ENCODE assay signal across 8 cellular contexts in the genomic region with DNA sequence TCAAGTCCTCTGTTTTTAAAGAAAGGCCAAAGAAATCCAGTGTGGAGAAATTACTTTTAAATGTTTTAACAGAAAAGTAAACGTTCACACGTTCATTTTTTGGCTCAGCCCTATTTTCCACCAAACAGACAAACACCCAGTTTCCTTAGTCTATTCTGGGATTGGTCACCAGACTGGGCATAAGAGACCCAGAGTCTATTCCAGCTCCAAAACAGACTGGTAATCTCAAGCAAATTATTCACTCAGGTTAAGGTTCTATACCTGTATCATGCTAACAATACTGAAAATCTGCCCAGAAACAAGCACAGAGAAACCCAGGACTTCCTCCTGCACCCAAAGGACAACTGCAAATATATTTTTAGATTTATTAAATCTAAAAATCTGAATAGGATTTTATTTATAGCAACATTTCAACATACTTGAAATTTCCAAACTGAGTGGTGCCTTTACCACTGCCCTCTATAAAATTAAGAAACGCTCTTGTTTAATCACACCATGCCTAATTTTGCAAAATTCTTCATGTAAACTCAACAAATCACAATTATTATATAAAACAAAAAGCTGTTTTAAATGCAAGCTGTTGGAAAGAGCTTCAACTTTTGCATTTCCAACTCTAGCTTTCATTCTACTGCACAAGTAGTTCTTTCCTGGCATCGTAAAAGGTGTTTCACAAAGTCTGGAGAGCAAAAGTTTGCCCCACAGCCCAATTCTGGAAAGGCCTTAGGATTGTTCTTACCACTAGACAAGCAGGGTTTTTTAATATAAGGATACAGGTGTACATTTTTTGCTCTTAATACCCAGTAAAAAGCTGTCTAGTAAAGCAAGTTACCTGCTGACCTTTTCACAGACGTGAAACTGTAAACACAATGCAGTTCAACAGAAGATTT. TPM values are rescaled to one million over a fixed set of nuclear protein-coding genes. Genes with fewer than 3 reads are reported as not detected.
DNase-seq lines count a peak whose midpoint lies in the region; ATAC-seq and FAIRE-seq lines count a peak whose summit lies in the region.

No MANE protein-coding gene starts in this region.

- H3K4me1 ChIP-seq in ES-I3 (ENCODE audit: insufficient read depth, low read length) (no peaks in the 10 kb centered on the region), HUES64 (ENCODE audit: insufficient read depth, low read length) (no peaks in the 10 kb centered on the region), ectodermal cell (ENCODE audit: control insufficient read depth, insufficient read depth, low read length) (no peaks in the 10 kb centered on the region), neuron (ENCODE audit: insufficient read depth, low read length) (no peaks in the 10 kb centered on the region)

- H3K27me3 ChIP-seq in HUES64 (ENCODE audit: insufficient read depth, low read length), result no peaks in the 10 kb centered on the region
- no peaks in the 10 kb centered on the region for H3K27me3 ChIP-seq in ectodermal cell (ENCODE audit: control insufficient read depth, insufficient read depth, low read length, poor library complexity, severe bottlenecking)
- H3K27me3 ChIP-seq in neuron (ENCODE audit: insufficient read depth, low read length), result no peaks in the 10 kb centered on the region

- no peak for ATAC-seq in GM18870 (IDR thresholded peaks at IDR 0.05; ENCODE audit: unreplicated experiment)

- DNase-seq in NCI-H2107 treated with DMSO at 0.1 percent for 48 hours (lab: John Stamatoyannopoulos, UW; ENCODE audit: unreplicated experiment), result no peak
- DNase-seq in GM19239 (ENCODE audit: insufficient read length, low spot score), result no peak
- no peak for DNase-seq in NCI-H524 treated with DMSO at 0.1 percent for 48 hours (lab: John Stamatoyannopoulos, UW)

- peak overlapping the region; percentile 76 for H3K4me3 ChIP-seq in HUES64 (ENCODE audit: low read length)
- H3K4me3 ChIP-seq in ectodermal cell (ENCODE audit: insufficient read depth, low read depth, low read length), result peak overlapping the region; percentile 52
- H3K4me3 ChIP-seq in neuron (ENCODE audit: low read length), result peak overlapping the region; percentile 42

- H3K27ac ChIP-seq in HUES64 (ENCODE audit: low read depth, low read length), result no peak overlapping the region
- H3K27ac ChIP-seq in ectodermal cell (ENCODE audit: insufficient read depth, low read depth, low read length, poor library complexity, severe bottlenecking), result no peak overlapping the region

- H3K9ac ChIP-seq in ES-I3 (ENCODE audit: low read depth, low read length), result peak overlapping the region; percentile 90
- peak overlapping the region; percentile 83 for H3K9ac ChIP-seq in HUES64 (ENCODE audit: low read depth, low read length)

- no peak for FAIRE-seq in GM19239 (lab: Jason Lieb, UNC)

- H2AFZ ChIP-seq in neuron (ENCODE audit: low read depth, low read length), result no peak overlapping the region

- no peaks in the 10 kb centered on the region for H3K9me3 ChIP-seq in ES-I3 (ENCODE audit: control insufficient read depth, insufficient read depth, low read length)
- no peaks in the 10 kb centered on the region for H3K9me3 ChIP-seq in HUES64 (ENCODE audit: insufficient read depth, low read depth, low read length)
- no peaks in the 10 kb centered on the region for H3K9me3 ChIP-seq in ectodermal cell (ENCODE audit: control insufficient read depth, low read length)
- H3K9me3 ChIP-seq in neuron (ENCODE audit: low read length), result peaks cover 3% of the 10 kb centered on the region

- H3K36me3 ChIP-seq in ES-I3 (ENCODE audit: insufficient read depth, low read length) (no peaks in the 10 kb centered on the region), HUES64 (ENCODE audit: insufficient read depth, low read length) (no peaks in the 10 kb centered on the region), ectodermal cell (ENCODE audit: control insufficient read depth, insufficient read depth, low read length) (no peaks in the 10 kb centered on the region), neuron (ENCODE audit: insufficient read depth, low read length) (peaks cover 2% of the 10 kb centered on the region)

- WGBS in HUES64, result 76% methylated on average over 5 of the region's 5 CpGs
- 71 to 83% methylated on average over 5 of the region's 5 CpGs for WGBS in ectodermal cell, 2 experiments

RNA-seq across cellular contexts. Expression of a gene that starts 18.7 kb away (rescaled TPM):
- 11.6 TPM for polyA plus RNA-seq in HUES64 (2013, experiment 1 of 2)
- 13.6 TPM for polyA plus RNA-seq in HUES64 (2013, experiment 2 of 2)
- 16.6 TPM for polyA plus RNA-seq in ectodermal cell (2013, experiment 1 of 4)
- polyA plus RNA-seq in ectodermal cell (2013, experiment 2 of 4), result 21.7 TPM
- polyA plus RNA-seq in ectodermal cell (2013, experiment 3 of 4), result 17.3 TPM
- 20.2 TPM for polyA plus RNA-seq in ectodermal cell (2013, experiment 4 of 4)
